Comparison of ENCODE assay signal across 18 cellular contexts in the genomic region with DNA sequence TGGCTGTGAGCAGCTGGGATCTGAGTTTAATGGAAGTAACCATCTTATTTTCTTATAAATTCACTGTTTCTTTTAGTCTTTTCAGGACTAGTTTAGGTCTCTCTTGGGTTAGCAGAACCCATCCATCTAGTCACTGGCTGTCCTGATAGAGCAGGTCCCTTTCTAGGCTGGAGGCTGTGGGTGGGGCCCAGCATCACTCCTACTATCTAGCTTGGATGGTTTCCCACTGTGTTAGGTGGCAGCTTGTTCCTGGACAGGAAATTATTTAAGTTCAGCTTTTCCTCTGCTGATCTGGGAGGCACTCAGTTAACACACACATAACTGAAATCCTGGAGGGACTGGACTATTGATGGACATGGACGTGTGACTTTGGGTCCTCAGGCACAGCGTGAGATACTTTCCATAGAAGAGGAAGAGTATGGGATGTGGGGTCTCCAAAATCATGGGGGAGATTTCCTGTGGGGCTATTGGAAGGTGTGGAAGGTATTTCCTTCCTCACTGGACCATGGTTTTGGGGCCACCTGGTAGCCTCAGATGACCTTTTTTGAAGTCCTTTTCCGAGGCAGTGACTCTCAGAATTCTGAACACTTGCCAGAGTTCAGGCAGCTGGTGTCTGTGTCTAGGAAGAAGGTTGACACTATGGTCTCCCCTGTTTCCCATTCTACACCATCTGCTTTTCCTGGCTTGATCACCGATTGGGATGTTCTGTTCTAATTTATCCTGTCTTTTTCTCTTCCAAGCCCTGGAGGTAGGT. TPM values are rescaled to one million over a fixed set of nuclear protein-coding genes. Genes with fewer than 3 reads are reported as not detected.
A peak's percentile ranks its signal among the peaks of the same experiment; 100 is the strongest.
DNase-seq lines count a peak whose midpoint lies in the region; ATAC-seq and TF ChIP-seq lines count a peak whose summit lies in the region.
"Had no signal": no experiment of that assay in that cellular context is flagged by ENCODE, and none has a peak within 500 bp of the region (broad histone marks: within the 10 kb centered on the region; RNA-seq: fewer than 3 reads in every experiment).

No MANE protein-coding gene starts in this region.

- H3K4me1 ChIP-seq in lung (ENCODE audit: control insufficient read depth in 2 of 2, insufficient read depth in 2 of 2, low read length in 2 of 2) = peaks cover 2 to 25% of the 10 kb centered on the region in 2 donors
- no peaks in the 10 kb centered on the region for H3K4me1 ChIP-seq in prostate gland (replicated peaks)

- no peaks in the 10 kb centered on the region for H3K27me3 ChIP-seq in lung (ENCODE audit: control insufficient read depth, insufficient read depth)
- no peaks in the 10 kb centered on the region for H3K27me3 ChIP-seq in prostate gland (replicated peaks; ENCODE audit: insufficient read depth)
- H3K27me3 ChIP-seq: cardiac muscle cell, spleen had no signal

- peak; percentile 37 for DNase-seq in A172 (ENCODE audit: low spot score)
- peak; percentile 47 for DNase-seq in NCI-H2171 (lab: John Stamatoyannopoulos, UW)
- peak; percentile 52 for DNase-seq in coronary artery (ENCODE audit: low spot score)
- DNase-seq in lung (ENCODE audit: low spot score) = no peak
- DNase-seq in prostate gland (ENCODE audit: low spot score) = no peak
- DNase-seq in stimulated activated CD4-positive, alpha-beta T cell treated with anti-CD3 and anti-CD28 coated beads, Interleukin-1b, Interleukin-23, amount 100 ng/mL, for 48 hours = no peak
- no peak for DNase-seq in HuH-7.5 (ENCODE audit: low spot score)
- DNase-seq: ACHN; activated CD4-positive, alpha-beta T cell treated with anti-CD3 and anti-CD28 coated beads, Interleukin-2, amount 50 U/mL, for 48 hours; activated T-cell treated with anti-CD3 and anti-CD28 coated beads, Interleukin-2, amount 50 U/mL, for 72 hours; hippocampal formation; KBM-7; naive B cell; T-cell had no signal

- no peak for TF ChIP-seq POLR2A in prostate gland (IDR thresholded peaks at IDR 0.05)

- H3K4me3 ChIP-seq in coronary artery (no peak overlapping the region), lung (no peak overlapping the region), prostate gland (no peak overlapping the region)
- H3K4me3 ChIP-seq: cardiac muscle cell, spleen had no signal

- intact Hi-C loops in prostate gland (cut with DNase I) = no loop called here

- no peak for TF ChIP-seq CTCF in coronary artery (IDR thresholded peaks at IDR 0.05)
- TF ChIP-seq CTCF in lung (IDR thresholded peaks at IDR 0.05; ENCODE audit: control extremely low read depth, extremely low read depth) = no peak
- TF ChIP-seq CTCF in prostate gland (IDR thresholded peaks at IDR 0.05) = no peak

- WGBS in lung, 2 donors = 69 to 70% methylated on average over 4 of the region's 4 CpGs
- WGBS in prostate gland = 86% methylated on average over 4 of the region's 4 CpGs

- H3K27ac ChIP-seq in coronary artery (peak overlapping the region; percentile 68 to 75), lung (ENCODE audit: low read depth in 1 of 2, low read length in 1 of 2) (no peak overlapping the region), prostate gland (no peak overlapping the region)
- H3K27ac ChIP-seq: cardiac muscle cell had no signal

- ATAC-seq in lung (ENCODE audit: insufficient read depth, low FRiP score) (peak; percentile 27), GM21526 (IDR thresholded peaks at IDR 0.05; ENCODE audit: low FRiP score, unreplicated experiment) (no peak)
- ATAC-seq: activated T-cell treated with anti-CD3 and anti-CD28 coated beads, Interleukin-2, amount 50 U/mL, for 72 hours; HCT116; T-cell had no signal

- no peaks in the 10 kb centered on the region for H3K36me3 ChIP-seq in lung (ENCODE audit: control insufficient read depth in 2 of 2, insufficient read depth in 2 of 2, low read length in 2 of 2)
- no peaks in the 10 kb centered on the region for H3K36me3 ChIP-seq in prostate gland
- H3K36me3 ChIP-seq: cardiac muscle cell, spleen had no signal

- no peaks in the 10 kb centered on the region for H3K9me3 ChIP-seq in lung (ENCODE audit: control insufficient read depth in 2 of 2, insufficient read depth in 1 of 2, low read length in 1 of 2)
- no peaks in the 10 kb centered on the region for H3K9me3 ChIP-seq in prostate gland
- H3K9me3 ChIP-seq: spleen had no signal

RNA-seq across cellular contexts. Expression of a gene that starts 11.4 kb away (rescaled TPM):
- total RNA-seq in A172 (2014; rRNA removed; shearing (Covaris generic)) = 11.2 and 12.3 TPM in 2 replicates
- total RNA-seq in lung (10 to 100 TPM; 30.3 to 43.5 TPM), prostate gland (10 to 100 TPM; 57.8 to 69.7 TPM)
- 10 to 100 TPM; 11.0 to 12.8 TPM for polyA plus RNA-seq in lung

Comparison
In these comparisons a context has a peak if more than half of its experiments do, and no peak if none do; other contexts are left out.
1. DNase-seq: peak in A172 (single experiment), NCI-H2171 (single experiment) and coronary artery (single experiment); none in lung (single experiment), prostate gland (single experiment), stimulated activated CD4-positive, alpha-beta T cell treated with anti-CD3 and anti-CD28 coated beads, Interleukin-1b, Interleukin-23, amount 100 ng/mL, for 48 hours (single experiment) and HuH-7.5 (single experiment).
2. H3K27ac ChIP-seq: peak in coronary artery (2 of 2); none in lung (0 of 2) and prostate gland (0 of 2).